ENCODE assay signal across 29 cellular contexts in genomic region chr7:124322561-124322960, GRCh38.
"Had no signal": no experiment of that assay in that cellular context is flagged by ENCODE, and none has a peak within 500 bp of the region (broad histone marks: within the 10 kb centered on the region; RNA-seq: fewer than 3 reads in every experiment).

No MANE protein-coding gene starts in this region.

- H3K27me3 ChIP-seq: esophagus muscularis mucosa, gastroesophageal sphincter, neutrophil, ovary, right atrium auricular region, spleen, thyroid gland, upper lobe of right lung had no signal

- DNase-seq: activated CD4-positive, alpha-beta T cell treated with anti-CD3 and anti-CD28 coated beads for 1 hour; activated CD4-positive, alpha-beta T cell treated with anti-CD3 and anti-CD28 coated beads, Interleukin-2, amount 50 U/mL, for 1 hour; activated CD8-positive, alpha-beta T cell treated with anti-CD3 and anti-CD28 coated beads, Interleukin-2, amount 10 ng/mL, durations not matched to agents 7 days and 5 days; activated T-cell treated with anti-CD3 and anti-CD28 coated beads, Interleukin-2, amount 50 U/mL, for 1 hour; aorta; effector memory CD8-positive, alpha-beta T cell; head of caudate nucleus; hypothalamus; left cardiac atrium; ovary; psoas muscle; spleen; stimulated activated CD4-positive, alpha-beta T cell treated with anti-CD3 and anti-CD28 coated beads, Interleukin-4, amount 100 ng/mL, for 4 hours; substantia nigra; thyroid gland; upper lobe of right lung had no signal

- H3K27ac ChIP-seq: esophagus muscularis mucosa, gastroesophageal sphincter, neutrophil, ovary, psoas muscle, right atrium auricular region, spleen, thyroid gland, upper lobe of right lung had no signal

- H3K27me3 Mint-ChIP-seq: activated T-helper 17 cell treated with anti-CD3 and anti-CD28 coated beads, Interleukin-2, amount 50 U/mL, for 72 hours; central memory CD8-positive, alpha-beta T cell; effector memory CD8-positive, alpha-beta T cell; memory B cell; stimulated activated naive CD8-positive, alpha-beta T cell treated with anti-CD3 and anti-CD28 coated beads, Interleukin-15, Interleukin-2, amounts not matched to agents 100 ng/mL and 50 ng/mL, for 24 hours had no signal

- H3K27ac Mint-ChIP-seq: activated CD8-positive, alpha-beta T cell treated with anti-CD3 and anti-CD28 coated beads, Interleukin-2, amount 10 ng/mL, durations not matched to agents 7 days and 5 days; activated naive CD4-positive, alpha-beta T cell treated with anti-CD3 and anti-CD28 coated beads, Interleukin-2, amount 50 U/mL, for 72 hours; activated T-helper 17 cell treated with anti-CD3 and anti-CD28 coated beads, Interleukin-2, amount 50 U/mL, for 72 hours; brain; effector memory CD8-positive, alpha-beta T cell; memory B cell; nephron; stimulated activated naive CD8-positive, alpha-beta T cell treated with anti-CD3 and anti-CD28 coated beads, Interleukin-15, Interleukin-2, amounts not matched to agents 100 ng/mL and 50 ng/mL, for 24 hours had no signal

- H3K4me1 ChIP-seq: esophagus muscularis mucosa, gastroesophageal sphincter, psoas muscle, right atrium auricular region, spleen, thyroid gland, upper lobe of right lung had no signal

- H3K9me3 ChIP-seq: esophagus muscularis mucosa, gastroesophageal sphincter, neutrophil, ovary, psoas muscle, right atrium auricular region, spleen, thyroid gland, upper lobe of right lung had no signal

- H3K4me3 ChIP-seq: esophagus muscularis mucosa, gastroesophageal sphincter, ovary, psoas muscle, right atrium auricular region, spleen, thyroid gland, upper lobe of right lung had no signal

- H3K36me3 Mint-ChIP-seq: activated naive CD4-positive, alpha-beta T cell treated with anti-CD3 and anti-CD28 coated beads, Interleukin-2, amount 50 U/mL, for 72 hours; brain; memory B cell had no signal

- H3K4me1 Mint-ChIP-seq: activated T-helper 17 cell treated with anti-CD3 and anti-CD28 coated beads, Interleukin-2, amount 50 U/mL, for 72 hours; brain; central memory CD8-positive, alpha-beta T cell; memory B cell had no signal

- H3K36me3 ChIP-seq: esophagus muscularis mucosa, gastroesophageal sphincter, neutrophil, ovary, right atrium auricular region, spleen, thyroid gland, upper lobe of right lung had no signal

- FAIRE-seq: endothelial cell of umbilical vein, islet of Langerhans had no signal

- H3K9me3 Mint-ChIP-seq: nephron had no signal

- H3K4me3 Mint-ChIP-seq: activated CD8-positive, alpha-beta T cell treated with anti-CD3 and anti-CD28 coated beads, Interleukin-2, amount 10 ng/mL, durations not matched to agents 7 days and 5 days; activated T-helper 17 cell treated with anti-CD3 and anti-CD28 coated beads, Interleukin-2, amount 50 U/mL, for 72 hours; brain; central memory CD8-positive, alpha-beta T cell; effector memory CD8-positive, alpha-beta T cell; memory B cell; nephron; stimulated activated naive CD8-positive, alpha-beta T cell treated with anti-CD3 and anti-CD28 coated beads, Interleukin-15, Interleukin-2, amounts not matched to agents 100 ng/mL and 50 ng/mL, for 24 hours had no signal
